ENCODE assay signal across 8 cellular contexts in the genomic region with DNA sequence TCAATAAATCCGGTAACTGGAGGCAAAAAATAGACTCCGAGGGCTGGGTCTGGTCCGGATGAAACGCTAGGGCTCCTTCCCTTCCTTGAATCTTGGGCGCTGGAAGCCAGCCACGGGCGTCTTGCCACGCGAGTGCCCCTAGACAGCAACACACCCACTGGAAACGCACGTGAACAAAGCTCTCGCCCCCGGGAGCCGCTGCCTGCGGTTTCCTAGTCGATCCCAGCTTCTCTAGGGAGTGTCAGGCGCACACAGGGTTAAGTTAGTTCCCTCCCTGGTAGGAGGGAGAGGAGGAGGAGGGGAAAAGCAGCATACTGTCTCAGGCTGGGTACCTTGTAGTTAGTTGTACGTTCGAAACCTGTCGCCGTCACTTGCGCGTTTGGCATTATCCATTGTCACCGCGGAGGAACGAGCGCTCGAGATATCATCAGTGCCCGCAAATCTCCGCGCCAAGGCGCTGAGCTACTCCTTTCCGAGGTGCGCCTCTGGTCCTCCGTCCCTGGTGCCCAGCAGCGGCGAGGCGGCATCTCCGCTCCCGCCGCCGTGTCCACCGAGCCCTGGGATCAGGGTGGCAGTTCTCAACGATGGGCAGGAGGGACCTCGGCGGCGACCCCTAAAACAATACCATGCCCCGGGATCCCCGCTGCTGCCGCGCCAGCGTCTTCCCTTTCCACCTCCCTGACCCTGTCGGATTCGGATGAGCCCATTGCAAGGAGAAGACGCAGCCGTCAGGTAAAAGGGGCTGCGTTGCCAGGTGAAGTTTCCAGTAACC. TPM values are rescaled to one million over a fixed set of nuclear protein-coding genes. Genes with fewer than 3 reads are reported as not detected.
A peak's percentile ranks its signal among the peaks of the same experiment; 100 is the strongest.
DNase-seq lines count a peak whose midpoint lies in the region; ATAC-seq and TF ChIP-seq lines count a peak whose summit lies in the region.

A gene with protein sequence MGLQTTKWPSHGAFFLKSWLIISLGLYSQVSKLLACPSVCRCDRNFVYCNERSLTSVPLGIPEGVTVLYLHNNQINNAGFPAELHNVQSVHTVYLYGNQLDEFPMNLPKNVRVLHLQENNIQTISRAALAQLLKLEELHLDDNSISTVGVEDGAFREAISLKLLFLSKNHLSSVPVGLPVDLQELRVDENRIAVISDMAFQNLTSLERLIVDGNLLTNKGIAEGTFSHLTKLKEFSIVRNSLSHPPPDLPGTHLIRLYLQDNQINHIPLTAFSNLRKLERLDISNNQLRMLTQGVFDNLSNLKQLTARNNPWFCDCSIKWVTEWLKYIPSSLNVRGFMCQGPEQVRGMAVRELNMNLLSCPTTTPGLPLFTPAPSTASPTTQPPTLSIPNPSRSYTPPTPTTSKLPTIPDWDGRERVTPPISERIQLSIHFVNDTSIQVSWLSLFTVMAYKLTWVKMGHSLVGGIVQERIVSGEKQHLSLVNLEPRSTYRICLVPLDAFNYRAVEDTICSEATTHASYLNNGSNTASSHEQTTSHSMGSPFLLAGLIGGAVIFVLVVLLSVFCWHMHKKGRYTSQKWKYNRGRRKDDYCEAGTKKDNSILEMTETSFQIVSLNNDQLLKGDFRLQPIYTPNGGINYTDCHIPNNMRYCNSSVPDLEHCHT (plus strand): TSS at position 342 of the 772 bp plus-strand sequence. CDS start 91,371 bp downstream, outside the sequence.

- no peaks in the 10 kb centered on the region for H3K9me2 ChIP-seq in GM23338 (ENCODE audit: insufficient read depth)

- no peaks in the 10 kb centered on the region for H3K9me3 ChIP-seq in adrenal gland (replicated peaks in 1 of 3)

- no peak for TF ChIP-seq POLR2A in adrenal gland (IDR thresholded peaks at IDR 0.05)

- no peaks in the 10 kb centered on the region for H3K36me3 ChIP-seq in GM23338 (ENCODE audit: insufficient read depth)
- no peaks in the 10 kb centered on the region for H3K36me3 ChIP-seq in adrenal gland (replicated peaks in 1 of 2)

- H3K4me1 ChIP-seq in GM23338 (ENCODE audit: insufficient read depth), result peaks cover 39% of the 10 kb centered on the region
- peaks cover 0 to 36% of the 10 kb centered on the region in 2 donors for H3K4me1 ChIP-seq in adrenal gland (replicated peaks in 1 of 2)

- H3K4me1 Mint-ChIP-seq in GM23338, result peaks cover 50% of the 10 kb centered on the region

- H3K4me3 ChIP-seq in GM23338, result peak within 1 kb of the TSS; percentile 83
- peak within 1 kb of the TSS in 2 of 4 donors; percentile 28 to 65 for H3K4me3 ChIP-seq in adrenal gland

- intact Hi-C loops in adrenal gland (cut with DNase I) (loop anchor here in 1 of 2 donors (10.0 kb wide), 1 partner anchor 335 kb away; no protein-coding TSS in a partner anchor), left ventricle myocardium superior (cut with micrococcal nuclease) (no loop called here), posterior vena cava (cut with DNase I) (no loop called here)

- H2AFZ ChIP-seq in GM23338, result peak within 1 kb of the TSS; percentile 95

- DNase-seq in GM23338 (ENCODE audit: low spot score) (peak; percentile 72), adrenal gland (peak; percentile 42 to 60 (median 54)), left ventricle myocardium superior (peak; percentile 62), posterior vena cava (ENCODE audit: low spot score) (peak; percentile 89), NCI-H1048 (lab: John Stamatoyannopoulos, UW) (no peak), NOMO-1 (lab: John Stamatoyannopoulos, UW; ENCODE audit: unreplicated experiment in 2 of 2) (no peak)

- 0 to 1% (median 1%) methylated on average over 17 to 57 of the region's 57 CpGs for WGBS in adrenal gland, 4 donors

- H3K27me3 Mint-ChIP-seq in GM23338 (ENCODE audit: insufficient read depth, low read depth, poor library complexity), result peaks cover 60% of the 10 kb centered on the region

- no peaks in the 10 kb centered on the region for H4K20me1 ChIP-seq in GM23338 (replicated peaks; ENCODE audit: insufficient read depth)

- ATAC-seq in GM23338 (peak; percentile 20), left ventricle myocardium superior (peak; percentile 51), GM19467 (IDR thresholded peaks at IDR 0.05; ENCODE audit: unreplicated experiment) (no peak), HG02759 (IDR thresholded peaks at IDR 0.05; ENCODE audit: unreplicated experiment) (no peak)

- H3K4me2 ChIP-seq in GM23338, result peak within 1 kb of the TSS; percentile 98

- H3K27ac Mint-ChIP-seq in GM23338, result no peak within 1 kb of the TSS

- no peaks in the 10 kb centered on the region; the same call in 2 of the 3 replicates for H3K9me3 Mint-ChIP-seq in GM23338

- H3K27me3 ChIP-seq in GM23338 (ENCODE audit: insufficient read depth) (peaks cover 68% of the 10 kb centered on the region), adrenal gland (peaks cover 21% of the 10 kb centered on the region)

- no peak within 1 kb of the TSS for H3K27ac ChIP-seq in GM23338 (ENCODE audit: low read depth)
- H3K27ac ChIP-seq in adrenal gland, result peak within 1 kb of the TSS in 3 of 5 donors; percentile 36 to 83 (median 70)

- no peaks in the 10 kb centered on the region for H3K36me3 Mint-ChIP-seq in GM23338 (ENCODE audit: low read depth)

- peak within 1 kb of the TSS; percentile 75 for H3K4me3 Mint-ChIP-seq in GM23338

- H3F3A ChIP-seq in GM23338 (replicated peaks; ENCODE audit: low read depth), result peaks cover 3% of the 10 kb centered on the region; the same call in 1 of the 2 replicates

- TF ChIP-seq CTCF in GM23338 (conservative IDR thresholded peaks at IDR 0.05; ENCODE audit: low read depth in 2 of 2), result no peak
- no peak for TF ChIP-seq CTCF in adrenal gland (IDR thresholded peaks at IDR 0.05)

- no peaks in the 10 kb centered on the region for H3K79me2 ChIP-seq in GM23338 (replicated peaks; ENCODE audit: insufficient read depth)

TF ChIP-seq in GM23338, 12 proteins besides CTCF, POLR2A, EP300 and RAD21:
- TF ChIP-seq, protein P1, sequence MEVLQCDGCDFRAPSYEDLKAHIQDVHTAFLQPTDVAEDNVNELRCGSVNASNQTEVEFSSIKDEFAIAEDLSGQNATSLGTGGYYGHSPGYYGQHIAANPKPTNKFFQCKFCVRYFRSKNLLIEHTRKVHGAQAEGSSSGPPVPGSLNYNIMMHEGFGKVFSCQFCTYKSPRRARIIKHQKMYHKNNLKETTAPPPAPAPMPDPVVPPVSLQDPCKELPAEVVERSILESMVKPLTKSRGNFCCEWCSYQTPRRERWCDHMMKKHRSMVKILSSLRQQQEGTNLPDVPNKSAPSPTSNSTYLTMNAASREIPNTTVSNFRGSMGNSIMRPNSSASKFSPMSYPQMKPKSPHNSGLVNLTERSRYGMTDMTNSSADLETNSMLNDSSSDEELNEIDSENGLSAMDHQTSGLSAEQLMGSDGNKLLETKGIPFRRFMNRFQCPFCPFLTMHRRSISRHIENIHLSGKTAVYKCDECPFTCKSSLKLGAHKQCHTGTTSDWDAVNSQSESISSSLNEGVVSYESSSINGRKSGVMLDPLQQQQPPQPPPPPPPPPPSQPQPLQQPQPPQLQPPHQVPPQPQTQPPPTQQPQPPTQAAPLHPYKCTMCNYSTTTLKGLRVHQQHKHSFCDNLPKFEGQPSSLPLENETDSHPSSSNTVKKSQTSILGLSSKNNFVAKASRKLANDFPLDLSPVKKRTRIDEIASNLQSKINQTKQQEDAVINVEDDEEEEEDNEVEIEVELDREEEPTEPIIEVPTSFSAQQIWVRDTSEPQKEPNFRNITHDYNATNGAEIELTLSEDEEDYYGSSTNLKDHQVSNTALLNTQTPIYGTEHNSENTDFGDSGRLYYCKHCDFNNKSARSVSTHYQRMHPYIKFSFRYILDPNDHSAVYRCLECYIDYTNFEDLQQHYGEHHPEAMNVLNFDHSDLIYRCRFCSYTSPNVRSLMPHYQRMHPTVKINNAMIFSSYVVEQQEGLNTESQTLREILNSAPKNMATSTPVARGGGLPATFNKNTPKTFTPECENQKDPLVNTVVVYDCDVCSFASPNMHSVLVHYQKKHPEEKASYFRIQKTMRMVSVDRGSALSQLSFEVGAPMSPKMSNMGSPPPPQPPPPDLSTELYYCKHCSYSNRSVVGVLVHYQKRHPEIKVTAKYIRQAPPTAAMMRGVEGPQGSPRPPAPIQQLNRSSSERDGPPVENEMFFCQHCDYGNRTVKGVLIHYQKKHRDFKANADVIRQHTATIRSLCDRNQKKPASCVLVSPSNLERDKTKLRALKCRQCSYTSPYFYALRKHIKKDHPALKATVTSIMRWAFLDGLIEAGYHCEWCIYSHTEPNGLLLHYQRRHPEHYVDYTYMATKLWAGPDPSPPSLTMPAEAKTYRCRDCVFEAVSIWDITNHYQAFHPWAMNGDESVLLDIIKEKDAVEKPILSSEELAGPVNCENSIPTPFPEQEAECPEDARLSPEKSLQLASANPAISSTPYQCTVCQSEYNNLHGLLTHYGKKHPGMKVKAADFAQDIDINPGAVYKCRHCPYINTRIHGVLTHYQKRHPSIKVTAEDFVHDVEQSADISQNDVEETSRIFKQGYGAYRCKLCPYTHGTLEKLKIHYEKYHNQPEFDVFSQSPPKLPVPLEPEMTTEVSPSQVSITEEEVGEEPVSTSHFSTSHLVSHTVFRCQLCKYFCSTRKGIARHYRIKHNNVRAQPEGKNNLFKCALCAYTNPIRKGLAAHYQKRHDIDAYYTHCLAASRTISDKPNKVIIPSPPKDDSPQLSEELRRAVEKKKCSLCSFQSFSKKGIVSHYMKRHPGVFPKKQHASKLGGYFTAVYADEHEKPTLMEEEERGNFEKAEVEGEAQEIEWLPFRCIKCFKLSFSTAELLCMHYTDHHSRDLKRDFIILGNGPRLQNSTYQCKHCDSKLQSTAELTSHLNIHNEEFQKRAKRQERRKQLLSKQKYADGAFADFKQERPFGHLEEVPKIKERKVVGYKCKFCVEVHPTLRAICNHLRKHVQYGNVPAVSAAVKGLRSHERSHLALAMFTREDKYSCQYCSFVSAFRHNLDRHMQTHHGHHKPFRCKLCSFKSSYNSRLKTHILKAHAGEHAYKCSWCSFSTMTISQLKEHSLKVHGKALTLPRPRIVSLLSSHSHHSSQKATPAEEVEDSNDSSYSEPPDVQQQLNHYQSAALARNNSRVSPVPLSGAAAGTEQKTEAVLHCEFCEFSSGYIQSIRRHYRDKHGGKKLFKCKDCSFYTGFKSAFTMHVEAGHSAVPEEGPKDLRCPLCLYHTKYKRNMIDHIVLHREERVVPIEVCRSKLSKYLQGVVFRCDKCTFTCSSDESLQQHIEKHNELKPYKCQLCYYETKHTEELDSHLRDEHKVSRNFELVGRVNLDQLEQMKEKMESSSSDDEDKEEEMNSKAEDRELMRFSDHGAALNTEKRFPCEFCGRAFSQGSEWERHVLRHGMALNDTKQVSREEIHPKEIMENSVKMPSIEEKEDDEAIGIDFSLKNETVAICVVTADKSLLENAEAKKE (CRISPR knock-in tag; IDR thresholded peaks at IDR 0.05), result no peak
- TF ChIP-seq POLR2AphosphoS5 (IDR thresholded peaks at IDR 0.05; ENCODE audit: low read depth) (no peak), EZH2 (IDR thresholded peaks at IDR 0.05; ENCODE audit: low read depth, unreplicated experiment) (peak; percentile 45)

RNA-seq across cellular contexts. Expression of the gene that starts here (rescaled TPM):
- 5.4 and 7.4 TPM in 2 replicates for total RNA-seq in GM23338 (2014; rRNA removed; shearing (Covaris generic))
- 3.8 and 4.3 TPM in 2 replicates for polyA plus RNA-seq in GM23338 (2016; fragmentation: Nextera tagmentation; extraction: Ambion mirVana)
- 10 to 100 TPM in 6 of 8 donors, 1 to 10 TPM in 2; 3.3 to 36.7 (median 17.4) TPM for total RNA-seq in adrenal gland
- 10 to 100 TPM in 2 of 3 donors, 1 to 10 TPM in 1; 8.2 to 20.3 (median 15.3) TPM for polyA plus RNA-seq in adrenal gland
- total RNA-seq in left ventricle myocardium superior, result 4.6 TPM
- total RNA-seq in posterior vena cava, result 10 to 100 TPM; 16.1 to 59.6 TPM

Comparison
In these comparisons a context has a peak if more than half of its experiments do, and no peak if none do; other contexts are left out.
1. ATAC-seq: peak in GM23338 (single experiment) and left ventricle myocardium superior (single experiment); none in GM19467 (single experiment) and HG02759 (single experiment).
2. DNase-seq: peak in GM23338 (single experiment), adrenal gland (7 of 7), left ventricle myocardium superior (single experiment) and posterior vena cava (single experiment); none in NCI-H1048 (single experiment) and NOMO-1 (0 of 2).